Comparison of ENCODE assay signal across 1 cellular context in the genomic region with DNA sequence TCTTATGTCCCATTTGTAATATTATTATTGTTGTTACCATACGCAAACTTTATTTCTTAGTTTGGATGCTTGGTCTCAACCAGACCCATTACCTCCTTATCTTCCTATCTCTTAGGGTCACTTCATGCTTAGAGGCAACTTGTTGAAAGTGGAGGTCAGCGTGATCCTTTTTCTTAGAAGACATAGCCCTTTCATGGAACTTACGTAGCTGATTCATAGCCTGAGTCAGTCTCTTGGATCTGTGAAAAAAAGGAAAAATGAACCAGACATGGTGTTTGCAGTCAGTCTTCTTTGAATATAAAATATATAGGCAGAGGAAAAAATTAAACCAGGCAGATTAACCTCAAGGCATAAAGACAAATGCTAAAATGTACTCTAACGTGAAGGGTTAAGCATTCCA.
TF ChIP-seq lines count a peak whose summit lies in the region.

No MANE protein-coding gene starts in this region.

TF ChIP-seq in SK-N-SH treated with all-trans-retinoic acid at 6 μM for 48 hours, 23 proteins besides CTCF, POLR2A, EP300 and RAD21 (continued from another document):
- TF ChIP-seq ESRRG (CRISPR knock-in tag; IDR thresholded peaks at IDR 0.05) (no peak), SNAI2 (CRISPR knock-in tag; IDR thresholded peaks at IDR 0.05) (no peak), ZC3H10 (CRISPR knock-in tag; IDR thresholded peaks at IDR 0.05) (no peak), ZNF8 (CRISPR knock-in tag; IDR thresholded peaks at IDR 0.05) (no peak), BACH2 (CRISPR knock-in tag; IDR thresholded peaks at IDR 0.05; ENCODE audit: borderline replicate concordance) (no peak), ARNTL (CRISPR knock-in tag; IDR thresholded peaks at IDR 0.05; ENCODE audit: borderline replicate concordance, low read depth) (no peak), OSR1 (CRISPR knock-in tag; IDR thresholded peaks at IDR 0.05) (no peak)
- TF ChIP-seq, protein P1, sequence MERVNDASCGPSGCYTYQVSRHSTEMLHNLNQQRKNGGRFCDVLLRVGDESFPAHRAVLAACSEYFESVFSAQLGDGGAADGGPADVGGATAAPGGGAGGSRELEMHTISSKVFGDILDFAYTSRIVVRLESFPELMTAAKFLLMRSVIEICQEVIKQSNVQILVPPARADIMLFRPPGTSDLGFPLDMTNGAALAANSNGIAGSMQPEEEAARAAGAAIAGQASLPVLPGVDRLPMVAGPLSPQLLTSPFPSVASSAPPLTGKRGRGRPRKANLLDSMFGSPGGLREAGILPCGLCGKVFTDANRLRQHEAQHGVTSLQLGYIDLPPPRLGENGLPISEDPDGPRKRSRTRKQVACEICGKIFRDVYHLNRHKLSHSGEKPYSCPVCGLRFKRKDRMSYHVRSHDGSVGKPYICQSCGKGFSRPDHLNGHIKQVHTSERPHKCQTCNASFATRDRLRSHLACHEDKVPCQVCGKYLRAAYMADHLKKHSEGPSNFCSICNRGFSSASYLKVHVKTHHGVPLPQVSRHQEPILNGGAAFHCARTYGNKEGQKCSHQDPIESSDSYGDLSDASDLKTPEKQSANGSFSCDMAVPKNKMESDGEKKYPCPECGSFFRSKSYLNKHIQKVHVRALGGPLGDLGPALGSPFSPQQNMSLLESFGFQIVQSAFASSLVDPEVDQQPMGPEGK (CRISPR knock-in tag; IDR thresholded peaks at IDR 0.05; ENCODE audit: borderline replicate concordance), result no peak
- TF ChIP-seq, protein P2, sequence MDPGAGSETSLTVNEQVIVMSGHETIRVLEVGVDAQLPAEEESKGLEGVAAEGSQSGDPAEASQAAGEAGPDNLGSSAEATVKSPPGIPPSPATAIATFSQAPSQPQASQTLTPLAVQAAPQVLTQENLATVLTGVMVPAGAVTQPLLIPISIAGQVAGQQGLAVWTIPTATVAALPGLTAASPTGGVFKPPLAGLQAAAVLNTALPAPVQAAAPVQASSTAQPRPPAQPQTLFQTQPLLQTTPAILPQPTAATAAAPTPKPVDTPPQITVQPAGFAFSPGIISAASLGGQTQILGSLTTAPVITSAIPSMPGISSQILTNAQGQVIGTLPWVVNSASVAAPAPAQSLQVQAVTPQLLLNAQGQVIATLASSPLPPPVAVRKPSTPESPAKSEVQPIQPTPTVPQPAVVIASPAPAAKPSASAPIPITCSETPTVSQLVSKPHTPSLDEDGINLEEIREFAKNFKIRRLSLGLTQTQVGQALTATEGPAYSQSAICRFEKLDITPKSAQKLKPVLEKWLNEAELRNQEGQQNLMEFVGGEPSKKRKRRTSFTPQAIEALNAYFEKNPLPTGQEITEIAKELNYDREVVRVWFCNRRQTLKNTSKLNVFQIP (CRISPR knock-in tag; IDR thresholded peaks at IDR 0.05; ENCODE audit: borderline replicate concordance, low read depth), result no peak
